14 cellular contexts compared by ENCODE assay signal in genomic region chr6:135358251-135358821, GRCh38.
DNase-seq lines count a peak whose midpoint lies in the region; ATAC-seq, FAIRE-seq and TF ChIP-seq lines count a peak whose summit lies in the region.
"Had no signal": no experiment of that assay in that cellular context is flagged by ENCODE, and none has a peak within 500 bp of the region (broad histone marks: within the 10 kb centered on the region; RNA-seq: fewer than 3 reads in every experiment).

No MANE protein-coding gene starts in this region.

- H3K9me3 ChIP-seq in PC-3 (ENCODE audit: low read length) (no peaks in the 10 kb centered on the region), endothelial cell of umbilical vein (replicated peaks; ENCODE audit: control insufficient read depth, insufficient read depth, low read length) (no peaks in the 10 kb centered on the region)
- H3K9me3 ChIP-seq: thoracic aorta had no signal

- H3K4me3 ChIP-seq in PC-3 (ENCODE audit: low read length) (0 out of 2 replicates have a peak overlapping the region, but pooled peaks have one; percentile 29), endothelial cell of umbilical vein (replicated peaks in 1 of 3; ENCODE audit: insufficient read depth in 1 of 3, low read depth in 1 of 3, low read length in 3 of 3) (peak overlapping the region in 1 of 3 experiments; percentile 5)
- H3K4me3 ChIP-seq: thoracic aorta had no signal

- CTCF ChIA-PET in PC-3 (lab: Charles Lee), result no interaction called here
- CTCF ChIA-PET in endothelial cell of umbilical vein (lab: Charles Lee), result interaction anchor here (1.1 kb wide), 1 partner anchor 11 kb away, joined by 4 read pairs; no protein-coding TSS in a partner anchor

- intact Hi-C loops in PC-3 (cut with micrococcal nuclease) (no loop called here), endothelial cell of umbilical vein (cut with micrococcal nuclease) (no loop called here)

- DNase-seq in GM04503 (ENCODE audit: low read depth), result peak; percentile 86
- DNase-seq in PC-3, result peak; percentile 68
- peak; percentile 46 for DNase-seq in endothelial cell of umbilical vein (ENCODE audit: low read depth, low spot score)
- DNase-seq in renal cortical epithelial cell (ENCODE audit: low read depth), result peak; percentile 42
- no peak for DNase-seq in COR-L47 (lab: John Stamatoyannopoulos, UW)
- DNase-seq in Kasumi-1 (lab: John Stamatoyannopoulos, UW), result no peak
- DNase-seq: activated CD4-positive, alpha-beta T cell treated with anti-CD3 and anti-CD28 coated beads, Interleukin-2, amount 10 ng/mL, durations not matched to agents 7 days and 5 days; activated naive CD8-positive, alpha-beta T cell treated with anti-CD3 and anti-CD28 coated beads, Interleukin-2, amount 50 U/mL, for 24 hours; GDM1; NCI-H510A; posterior cingulate gyrus had no signal

- POLR2A ChIA-PET in PC-3 (lab: Charles Lee; ENCODE audit: unreplicated experiment), result no interaction called here
- POLR2A ChIA-PET in endothelial cell of umbilical vein (lab: Charles Lee), result interaction anchor here (0.6 kb wide), 1 partner anchor 40 kb away, joined by 7 read pairs; no protein-coding TSS in a partner anchor

- H3K79me2 ChIP-seq in PC-3 (ENCODE audit: low read length) (no peaks in the 10 kb centered on the region), endothelial cell of umbilical vein (ENCODE audit: control insufficient read depth, insufficient read depth, low read length) (no peaks in the 10 kb centered on the region)

- ATAC-seq in PC-3, result peak; percentile 86
- no peak for ATAC-seq in HG03097 (IDR thresholded peaks at IDR 0.05; ENCODE audit: low FRiP score, unreplicated experiment)
- ATAC-seq: activated naive CD8-positive, alpha-beta T cell treated with anti-CD3 and anti-CD28 coated beads, Interleukin-2, amount 50 U/mL, for 24 hours; left lobe of liver had no signal

- no peaks in the 10 kb centered on the region for H3F3A ChIP-seq in PC-3 (ENCODE audit: low read length, unreplicated experiment)

- peak; percentile 46 for FAIRE-seq in endothelial cell of umbilical vein (lab: Jason Lieb, UNC)

- no peaks in the 10 kb centered on the region for H3K9me2 ChIP-seq in PC-3 (replicated peaks; ENCODE audit: low read length)

- H3K36me3 ChIP-seq in PC-3 (ENCODE audit: low read depth, low read length) (no peaks in the 10 kb centered on the region), endothelial cell of umbilical vein (ENCODE audit: control insufficient read depth in 2 of 2, extremely low read depth in 1 of 2, insufficient read depth in 2 of 2, low read length in 2 of 2) (no peaks in the 10 kb centered on the region)

- H3K4me1 ChIP-seq in PC-3 (ENCODE audit: insufficient read depth, low read length) (peaks cover 24% of the 10 kb centered on the region), endothelial cell of umbilical vein (ENCODE audit: control insufficient read depth, extremely low read depth, insufficient read depth, low read length) (peaks cover 17% of the 10 kb centered on the region)

- H3K4me2 ChIP-seq in PC-3 (ENCODE audit: low read length) (peak overlapping the region; percentile 60), endothelial cell of umbilical vein (ENCODE audit: insufficient read depth, low read length) (peak overlapping the region; percentile 83)

- H3K9me1 ChIP-seq in endothelial cell of umbilical vein (replicated peaks; ENCODE audit: control insufficient read depth, extremely low read depth, insufficient read depth, low read length), result no peaks in the 10 kb centered on the region

- no peaks in the 10 kb centered on the region for H3K27me3 ChIP-seq in PC-3 (ENCODE audit: low read length)
- no peaks in the 10 kb centered on the region for H3K27me3 ChIP-seq in endothelial cell of umbilical vein (ENCODE audit: control insufficient read depth in 2 of 2, insufficient read depth in 2 of 2, low read length in 2 of 2)

- BruUV-seq in PC-3 (replicated peaks; lab: Mats Ljungman, UMichigan) (no TSS peak), endothelial cell of umbilical vein (replicated peaks; lab: Mats Ljungman, UMichigan) (TSS peak; percentile 82)

- TF ChIP-seq CTCF in PC-3 (conservative IDR thresholded peaks at IDR 0.05; ENCODE audit: low read depth, low read length) (no peak), endothelial cell of umbilical vein (IDR thresholded peaks at IDR 0.05; ENCODE audit: extremely low read depth in 1 of 2, insufficient read depth in 1 of 2, low read depth in 1 of 2, low read length in 2 of 2) (no peak)

- H3K27ac ChIP-seq in PC-3 (ENCODE audit: low read length) (peak overlapping the region; percentile 63), endothelial cell of umbilical vein (ENCODE audit: insufficient read depth, low read depth, low read length) (peak overlapping the region; percentile 75)
- H3K27ac ChIP-seq: thoracic aorta had no signal

- dilution Hi-C loops in endothelial cell of umbilical vein (cut with MboI; ENCODE audit: extremely low pct_ligation_motif_present, low sequenced_read_pairs), result no loop called here

- TF ChIP-seq POLR2A in endothelial cell of umbilical vein (IDR thresholded peaks at IDR 0.05; ENCODE audit: low read depth, low read length), result no peak

- H3K9ac ChIP-seq in PC-3 (ENCODE audit: low read length) (no peak overlapping the region), endothelial cell of umbilical vein (replicated peaks; ENCODE audit: extremely low read depth, insufficient read depth, low read length) (peak overlapping the region; percentile 29)

- H4K20me1 ChIP-seq in PC-3 (ENCODE audit: low read length) (no peaks in the 10 kb centered on the region), endothelial cell of umbilical vein (replicated peaks; ENCODE audit: control insufficient read depth, extremely low read depth, insufficient read depth, low read length) (no peaks in the 10 kb centered on the region)

- H2AFZ ChIP-seq in PC-3 (ENCODE audit: low read length) (no peak overlapping the region), endothelial cell of umbilical vein (ENCODE audit: low read depth, low read length) (peak overlapping the region; percentile 25)

TF ChIP-seq in endothelial cell of umbilical vein, 7 proteins besides CTCF, POLR2A, EP300 and RAD21:
- peak; percentile 68 for TF ChIP-seq FOS (IDR thresholded peaks at IDR 0.05; ENCODE audit: borderline replicate concordance, insufficient read depth, low read length)
- no peak for TF ChIP-seq POLR2AphosphoS5 (IDR thresholded peaks at IDR 0.05; ENCODE audit: insufficient read depth, low read depth, low read length)
- no peak for TF ChIP-seq MAX (IDR thresholded peaks at IDR 0.05; ENCODE audit: insufficient read depth, insufficient read length)

Comparison
In these comparisons a context has a peak if more than half of its experiments do, and no peak if none do; other contexts are left out.
1. DNase-seq: peak in GM04503 (single experiment), PC-3 (single experiment), endothelial cell of umbilical vein (single experiment) and renal cortical epithelial cell (single experiment); none in COR-L47 (single experiment) and Kasumi-1 (0 of 2).